ENCODE assay signal across 12 cellular contexts in genomic region chr17:36938566-36939058, GRCh38. TPM values are rescaled to one million over a fixed set of nuclear protein-coding genes. Genes with fewer than 3 reads are reported as not detected.
DNase-seq lines count a peak whose midpoint lies in the region; ATAC-seq and TF ChIP-seq lines count a peak whose summit lies in the region.
"Had no signal": no experiment of that assay in that cellular context is flagged by ENCODE, and none has a peak within 500 bp of the region (broad histone marks: within the 10 kb centered on the region; RNA-seq: fewer than 3 reads in every experiment).

No MANE protein-coding gene starts in this region.

- H3K4me1 ChIP-seq in left ventricle myocardium inferior = peaks cover 79% of the 10 kb centered on the region
- H3K4me1 ChIP-seq in iPS-20b (ENCODE audit: insufficient read depth, low read length) = peaks cover 20% of the 10 kb centered on the region; the same call in 1 of the 2 replicates
- no peaks in the 10 kb centered on the region for H3K4me1 ChIP-seq in Karpas-422 (ENCODE audit: low read length)

- H3K36me3 Mint-ChIP-seq in WTC11 = no peaks in the 10 kb centered on the region

- CTCF ChIA-PET in WTC11 (lab: Charles Lee) = interaction anchor here (0.8 to 2.4 kb wide), 12 partner anchors 9 to 337 kb away, joined by 3 to 12 read pairs (median 3); partner anchors contain the start of genes AATF and MRM1

- no peaks in the 10 kb centered on the region for H3K9me2 ChIP-seq in Karpas-422 (replicated peaks; ENCODE audit: insufficient read depth, low read length)

- H3K9ac ChIP-seq in iPS-20b (ENCODE audit: low read depth, low read length) (no peak overlapping the region), Karpas-422 (ENCODE audit: low read length) (no peak overlapping the region)

- H3K27me3 ChIP-seq in left ventricle myocardium inferior (ENCODE audit: low read depth) (peaks cover 100% of the 10 kb centered on the region), iPS-20b (ENCODE audit: insufficient read depth, low read length) (peaks cover 100% of the 10 kb centered on the region), Karpas-422 (ENCODE audit: low read length) (no peaks in the 10 kb centered on the region)

- H4K20me1 ChIP-seq in Karpas-422 (ENCODE audit: insufficient read depth, low read depth, low read length) = no peaks in the 10 kb centered on the region

- peak overlapping the region; percentile 55 for H3K4me3 ChIP-seq in left ventricle myocardium inferior
- peak overlapping the region; percentile 77; the same call in 1 of the 2 replicates for H3K4me3 ChIP-seq in iPS-20b (ENCODE audit: low read length)
- H3K4me3 ChIP-seq in Karpas-422 (ENCODE audit: low read length) = no peak overlapping the region

- peak overlapping the region; percentile 78 for H3K4me3 Mint-ChIP-seq in WTC11
- peak overlapping the region; percentile 82 to 88 for H3K4me3 Mint-ChIP-seq in stimulated activated naive CD8-positive, alpha-beta T cell treated with anti-CD3 and anti-CD28 coated beads, Interleukin-15, amount 100 ng/mL, for 72 hours

- H3K79me2 ChIP-seq in Karpas-422 (ENCODE audit: low read length) = no peaks in the 10 kb centered on the region

- H3K9me3 Mint-ChIP-seq in WTC11 = no peaks in the 10 kb centered on the region
- H3K9me3 Mint-ChIP-seq in stimulated activated naive CD8-positive, alpha-beta T cell treated with anti-CD3 and anti-CD28 coated beads, Interleukin-15, amount 100 ng/mL, for 72 hours = no peaks in the 10 kb centered on the region

- POLR2A ChIA-PET in WTC11 (lab: Charles Lee) = interaction anchor here (2.0 kb wide), 1 partner anchor 10 kb away, joined by 7 read pairs; the partner anchor contains the start of gene AATF

- H3K27ac ChIP-seq in left ventricle myocardium inferior (replicated peaks) (no peak overlapping the region), iPS-20b (ENCODE audit: low read length) (no peak overlapping the region), Karpas-422 (ENCODE audit: low read length) (no peak overlapping the region)

- intact Hi-C loops in left ventricle myocardium inferior (cut with micrococcal nuclease) (no loop called here), cardiac septum (cut with DNase I) (no loop called here)

- H3K27ac Mint-ChIP-seq in WTC11 = no peak overlapping the region
- H3K27ac Mint-ChIP-seq in stimulated activated naive CD8-positive, alpha-beta T cell treated with anti-CD3 and anti-CD28 coated beads, Interleukin-15, amount 100 ng/mL, for 72 hours = no peak overlapping the region

- no peak overlapping the region for H3K4me2 ChIP-seq in Karpas-422 (ENCODE audit: low read depth, low read length, poor library complexity, severe bottlenecking)

- ATAC-seq in WTC11 (no peak; the same call in 1 of the 2 replicates), GM18517 (IDR thresholded peaks at IDR 0.05; ENCODE audit: unreplicated experiment) (no peak)
- no peak for ATAC-seq in stimulated activated naive CD8-positive, alpha-beta T cell treated with anti-CD3 and anti-CD28 coated beads, Interleukin-15, amount 100 ng/mL, for 72 hours

- no peaks in the 10 kb centered on the region for H3K9me3 ChIP-seq in left ventricle myocardium inferior (replicated peaks)
- H3K9me3 ChIP-seq in iPS-20b (ENCODE audit: insufficient read depth, low read depth, low read length) = peaks cover 4% of the 10 kb centered on the region; the same call in 1 of the 2 replicates
- H3K9me3 ChIP-seq in Karpas-422 (ENCODE audit: low read length) = no peaks in the 10 kb centered on the region

- H3K36me3 ChIP-seq in left ventricle myocardium inferior (no peaks in the 10 kb centered on the region), iPS-20b (ENCODE audit: insufficient read depth, low read depth, low read length) (no peaks in the 10 kb centered on the region), Karpas-422 (ENCODE audit: insufficient read depth, low read length) (no peaks in the 10 kb centered on the region)

- no peak for DNase-seq in left ventricle myocardium inferior
- no peak for DNase-seq in cardiac septum (ENCODE audit: low spot score)
- DNase-seq in WTC11 (ENCODE audit: low spot score) = peak; percentile 58
- DNase-seq in stimulated activated naive CD8-positive, alpha-beta T cell treated with anti-CD3 and anti-CD28 coated beads, Interleukin-15, amount 100 ng/mL, for 72 hours = peak in 1 of 2 donors; percentile 24
- DNase-seq in Karpas-422 = no peak
- no peak for DNase-seq in NCI-H1048 (lab: John Stamatoyannopoulos, UW)
- DNase-seq: DMS153, MV-4-11, RPMI8226 had no signal

- H3K4me1 Mint-ChIP-seq in WTC11 = peaks cover 68% of the 10 kb centered on the region
- peaks cover 89% of the 10 kb centered on the region for H3K4me1 Mint-ChIP-seq in stimulated activated naive CD8-positive, alpha-beta T cell treated with anti-CD3 and anti-CD28 coated beads, Interleukin-15, amount 100 ng/mL, for 72 hours

- peaks cover 99% of the 10 kb centered on the region for H3K27me3 Mint-ChIP-seq in WTC11 (ENCODE audit: low read depth)
- peaks cover 100% of the 10 kb centered on the region for H3K27me3 Mint-ChIP-seq in stimulated activated naive CD8-positive, alpha-beta T cell treated with anti-CD3 and anti-CD28 coated beads, Interleukin-15, amount 100 ng/mL, for 72 hours

- no peak overlapping the region for H2AFZ ChIP-seq in Karpas-422 (ENCODE audit: low read length)

- no peak for TF ChIP-seq CTCF in left ventricle myocardium inferior (IDR thresholded peaks at IDR 0.05; ENCODE audit: borderline replicate concordance)
- no peak for TF ChIP-seq CTCF in WTC11 (IDR thresholded peaks at IDR 0.05)

TF ChIP-seq in WTC11, 78 proteins besides CTCF, POLR2A, EP300 and RAD21 (continues in another document):
- TF ChIP-seq ZNF396 (CRISPR knock-in tag; IDR thresholded peaks at IDR 0.05; ENCODE audit: borderline replicate concordance) = no peak
- no peak for TF ChIP-seq PRRX2 (CRISPR knock-in tag; IDR thresholded peaks at IDR 0.05)
- no peak for TF ChIP-seq TP53 (CRISPR knock-in tag; IDR thresholded peaks at IDR 0.05)
- TF ChIP-seq ZNF532 (CRISPR knock-in tag; IDR thresholded peaks at IDR 0.05; ENCODE audit: borderline replicate concordance) = no peak
- no peak for TF ChIP-seq ZNF423 (CRISPR knock-in tag; IDR thresholded peaks at IDR 0.05)
- no peak for TF ChIP-seq GRHL2 (CRISPR knock-in tag; IDR thresholded peaks at IDR 0.05; ENCODE audit: insufficient replicate concordance, severe bottlenecking)

RNA-seq across cellular contexts. Expression of gene LHX1, which starts 1.3 kb away (rescaled TPM):
- not detected for total RNA-seq in left ventricle myocardium inferior
- total RNA-seq in cardiac septum = not detected
- 0.61 to 1.3 TPM (median 1.2 TPM) in 3 replicates for total RNA-seq in WTC11 (2021)
- not detected in 2 replicates for total RNA-seq in Karpas-422 (2014; rRNA removed; shearing (Covaris generic); ENCODE audit: low replicate concordance)
- total RNA-seq: subcutaneous adipose tissue had no signal

RNA-seq across cellular contexts. Expression of gene AATF, which starts 10.1 kb away (rescaled TPM):
- total RNA-seq in left ventricle myocardium inferior (24.2 TPM), cardiac septum (32.7 TPM), WTC11 (2021) (48.9 to 61.0 TPM (median 49.8 TPM) in 3 replicates)
- total RNA-seq in Karpas-422 (2014; rRNA removed; shearing (Covaris generic); ENCODE audit: low replicate concordance) = 45.1 and 64.0 TPM in 2 replicates
